18 cellular contexts compared by ENCODE assay signal in genomic region chr7:159108491-159108890, GRCh38. TPM values are rescaled to one million over a fixed set of nuclear protein-coding genes. Genes with fewer than 3 reads are reported as not detected.
"Had no signal": no experiment of that assay in that cellular context is flagged by ENCODE, and none has a peak within 500 bp of the region (broad histone marks: within the 10 kb centered on the region; RNA-seq: fewer than 3 reads in every experiment).

No MANE protein-coding gene starts in this region.

- H3K27ac ChIP-seq: gastrocnemius medialis, hepatocyte, right lobe of liver, testis had no signal

- DNase-seq: activated CD4-positive, alpha-beta T cell treated with anti-CD3 and anti-CD28 coated beads, Interleukin-2, amount 10 ng/mL, durations not matched to agents 24 days and 14 days; activated CD8-positive, alpha-beta T cell treated with anti-CD3 and anti-CD28 coated beads for 36 hours; activated naive CD8-positive, alpha-beta T cell treated with anti-CD3 and anti-CD28 coated beads, Interleukin-2, amount 50 U/mL, for 24 hours; activated T-cell treated with anti-CD3 and anti-CD28 coated beads, Interleukin-2, amount 50 U/mL, for 24 hours; anterior cingulate cortex; effector CD8-positive, alpha-beta T cell; gastrocnemius medialis; left cardiac atrium; midbrain; stimulated activated CD4-positive, alpha-beta T cell treated with anti-CD3 and anti-CD28 coated beads, Interleukin-4, amount 100 ng/mL, for 4 hours; testis had no signal

- H3K4me1 ChIP-seq: right lobe of liver had no signal

- ATAC-seq: activated CD8-positive, alpha-beta T cell treated with anti-CD3 and anti-CD28 coated beads for 36 hours; activated naive CD8-positive, alpha-beta T cell treated with anti-CD3 and anti-CD28 coated beads, Interleukin-2, amount 50 U/mL, for 24 hours; esophagus mucosa; gastrocnemius medialis; stimulated activated memory B cell treated with anti-CD40 and anti-IgM and Interleukin-4, amounts not matched to agents 10 μg/mL and 1 μg/mL and 100 μg/mL, for 72 hours had no signal

- H3K27me3 ChIP-seq: gastrocnemius medialis, right lobe of liver, testis had no signal

- H3K4me3 ChIP-seq: gastrocnemius medialis, hepatocyte, lung, right lobe of liver, smooth muscle cell, testis had no signal

- H3K36me3 ChIP-seq: gastrocnemius medialis, right lobe of liver had no signal

- H3K9me3 ChIP-seq: gastrocnemius medialis, right lobe of liver, testis had no signal

RNA-seq across cellular contexts. Expression of gene VIPR2, which starts 36.2 kb away (rescaled TPM):
- total RNA-seq: pulmonary artery endothelial cell, smooth muscle cell had no signal
